In the genomic region with DNA sequence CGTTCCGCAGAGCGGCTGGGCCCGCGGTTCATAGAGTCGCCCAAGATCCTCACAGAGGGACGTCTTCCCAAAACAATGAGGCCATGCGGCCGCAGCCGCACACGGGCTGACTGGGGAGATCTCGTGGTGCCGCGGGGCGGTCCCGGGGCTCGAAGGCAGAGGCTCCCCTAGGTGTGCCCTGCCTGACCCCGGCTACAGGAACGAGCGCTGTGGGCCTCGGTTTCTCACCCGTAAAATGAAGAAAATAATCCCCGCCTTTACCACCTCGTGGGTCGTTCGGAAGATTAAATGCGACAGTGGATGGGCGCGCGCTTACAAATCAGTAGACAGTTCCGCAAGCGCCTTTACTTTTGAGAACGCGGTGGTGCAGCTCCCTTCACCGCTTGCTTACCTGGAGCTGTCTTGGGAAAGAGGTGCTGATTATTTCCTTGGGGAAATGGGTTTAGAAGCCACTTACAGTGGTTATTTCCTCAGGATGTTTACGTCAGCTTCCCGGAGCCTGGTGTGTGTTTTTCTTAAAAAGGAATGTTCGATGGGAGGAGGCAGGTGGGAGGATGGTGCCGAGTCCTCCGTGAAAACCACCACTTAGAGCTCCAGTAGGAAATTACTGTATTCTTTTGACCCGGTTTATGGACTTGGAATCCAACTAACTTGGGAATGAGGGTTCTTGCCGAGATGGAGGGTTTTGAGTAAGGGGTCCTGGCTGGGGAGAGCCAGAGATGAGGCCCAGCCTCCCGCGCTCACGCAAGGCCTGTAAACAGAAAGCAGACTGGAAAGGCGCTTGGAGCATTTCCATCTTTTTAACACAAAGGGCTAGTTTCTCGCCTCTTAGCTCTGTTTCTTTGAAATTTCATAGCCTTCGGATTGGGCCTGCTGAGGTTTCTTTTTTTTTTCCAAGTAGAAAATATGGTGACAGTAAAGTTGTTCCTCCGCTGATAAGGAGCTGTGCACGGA, we compare ENCODE assay signal across 8 cellular contexts.
DNase-seq lines count a peak whose midpoint lies in the region; ATAC-seq and TF ChIP-seq lines count a peak whose summit lies in the region.

No MANE protein-coding gene starts in this region.

- H3K4me3 ChIP-seq in GM06990 (replicated peaks; ENCODE audit: low read depth, low read length) (peak overlapping the region; percentile 53), iPS-18c (ENCODE audit: insufficient read depth, low read depth, low read length) (peak overlapping the region; percentile 70), skin epidermis (peak overlapping the region; percentile 48 to 87 (median 76))

- peak overlapping the region; percentile 62 for H3K27ac ChIP-seq in angular gyrus (ENCODE audit: low read depth, low read length)
- H3K27ac ChIP-seq in skin epidermis = peak overlapping the region in 17 of 21 experiments; percentile 10 to 90 (median 70)

- ATAC-seq in HG03196 (IDR thresholded peaks at IDR 0.05; ENCODE audit: unreplicated experiment) = peak; percentile 15
- no peak for ATAC-seq in HG03469 (IDR thresholded peaks at IDR 0.05; ENCODE audit: unreplicated experiment)

- no peaks in the 10 kb centered on the region for H3K9me3 ChIP-seq in iPS-18c (ENCODE audit: control insufficient read depth, insufficient read depth, low read length)

- DNase-seq in GM06990 (ENCODE audit: extremely low read depth, insufficient read length) = no peak
- DNase-seq in AML-193 (lab: John Stamatoyannopoulos, UW) = no peak
- DNase-seq in HuH-7 (ENCODE audit: low spot score) = no peak

- TF ChIP-seq CTCF in GM06990 (IDR thresholded peaks at IDR 0.05; ENCODE audit: insufficient read depth, low read length, poor library complexity, severe bottlenecking) = no peak

- H3K27me3 ChIP-seq in GM06990 (replicated peaks; ENCODE audit: control insufficient read depth, insufficient read depth, low read length) = peaks cover 3% of the 10 kb centered on the region

- H3K36me3 ChIP-seq in GM06990 (ENCODE audit: control insufficient read depth, insufficient read depth, low read length) = no peaks in the 10 kb centered on the region
